Comparison of ENCODE assay signal across 8 cellular contexts in the genomic region with DNA sequence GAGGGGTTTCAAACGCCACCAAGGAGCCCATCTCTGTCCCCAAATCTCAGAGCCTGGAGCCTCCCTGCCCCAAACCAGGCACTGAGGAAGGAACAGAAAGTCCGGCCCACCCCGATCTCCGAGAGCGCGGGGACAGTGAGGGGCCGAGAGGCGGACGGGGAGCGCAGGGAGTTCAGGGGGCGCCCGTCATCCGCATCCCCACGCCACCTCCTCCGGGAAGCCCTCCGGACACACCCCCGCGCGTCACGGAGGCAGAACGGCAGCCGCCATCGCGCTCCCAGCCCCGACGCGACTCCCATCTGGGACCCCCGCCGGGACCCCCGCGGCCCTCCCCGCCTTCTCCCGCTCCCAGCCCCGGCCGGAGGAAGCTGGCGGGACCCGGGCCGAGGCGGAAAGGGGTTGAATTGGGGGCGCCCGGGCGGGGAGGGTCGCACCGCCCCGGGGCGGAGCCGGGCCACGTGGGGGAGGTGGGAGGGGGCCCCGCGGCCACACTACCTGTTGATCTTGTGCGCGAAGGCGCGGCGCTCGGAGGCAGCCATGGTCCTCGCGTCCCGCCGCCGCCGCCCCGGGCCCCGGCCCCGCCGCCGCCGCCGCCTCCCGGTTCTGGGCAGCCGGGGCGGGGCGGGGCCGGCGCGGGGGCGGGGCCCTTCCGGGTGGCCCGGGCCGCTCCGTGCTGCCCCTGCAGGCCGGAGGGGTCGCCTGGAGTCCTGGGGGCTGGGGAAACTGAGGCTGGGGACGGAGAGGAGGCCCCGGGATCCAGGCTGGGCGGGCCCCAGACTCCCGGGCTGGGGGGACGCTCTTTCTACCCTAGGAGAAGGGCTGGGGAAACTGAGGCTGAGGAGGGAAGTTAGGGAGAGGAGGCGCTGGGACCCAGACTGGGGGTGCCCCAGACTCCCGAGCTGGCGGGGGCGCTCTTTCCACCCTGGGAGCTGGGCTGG. TPM values are rescaled to one million over a fixed set of nuclear protein-coding genes. Genes with fewer than 3 reads are reported as not detected.
DNase-seq lines count a peak whose midpoint lies in the region; ATAC-seq, FAIRE-seq and TF ChIP-seq lines count a peak whose summit lies in the region.

TSS of gene DOCK6 (minus strand) at position 623 of the 938 bp plus-strand sequence. CDS start at position 539, 84 bp downstream.

- H3K9ac ChIP-seq in OCI-LY3 (ENCODE audit: low read length): peak within 1 kb of the TSS; percentile 80

- H2AFZ ChIP-seq in OCI-LY3 (ENCODE audit: low read depth, low read length): peak within 1 kb of the TSS; percentile 93

- H3K27ac ChIP-seq in OCI-LY3 (ENCODE audit: low read length): no peak within 1 kb of the TSS

- H3K79me2 ChIP-seq in OCI-LY3 (ENCODE audit: low read length): no peaks in the 10 kb centered on the region

- no peak for FAIRE-seq in bronchial epithelial cell (lab: Jason Lieb, UNC)

- no peaks in the 10 kb centered on the region for H3K9me3 ChIP-seq in OCI-LY3 (ENCODE audit: insufficient read depth, low read length)

- H3K4me1 ChIP-seq in OCI-LY3 (ENCODE audit: low read length): peaks cover 8% of the 10 kb centered on the region; the same call in 1 of the 2 replicates

- no peaks in the 10 kb centered on the region for H4K20me1 ChIP-seq in OCI-LY3 (ENCODE audit: insufficient read depth, low read length)

- TF ChIP-seq CTCF in GM12873 (IDR thresholded peaks at IDR 0.05; ENCODE audit: insufficient read depth, low read depth, low read length, missing control alignments) (peak; percentile 36), OCI-LY3 (IDR thresholded peaks at IDR 0.05; ENCODE audit: low read depth, low read length) (peak; percentile 69), bronchial epithelial cell (IDR thresholded peaks at IDR 0.05; ENCODE audit: insufficient read depth, low read length, severe bottlenecking) (peak; percentile 44)

- H3K4me2 ChIP-seq in OCI-LY3 (ENCODE audit: low read length): peak within 1 kb of the TSS; percentile 87

- H3K4me3 ChIP-seq in OCI-LY3 (ENCODE audit: low read length) (peak within 1 kb of the TSS; percentile 94), bronchial epithelial cell (ENCODE audit: low read depth, low read length) (peak within 1 kb of the TSS; percentile 72)

- no peak for ATAC-seq in GM18511 (IDR thresholded peaks at IDR 0.05; ENCODE audit: unreplicated experiment)
- ATAC-seq in GM19351 (IDR thresholded peaks at IDR 0.05; ENCODE audit: unreplicated experiment): no peak
- ATAC-seq in HG02884 (IDR thresholded peaks at IDR 0.05; ENCODE audit: unreplicated experiment): no peak

- DNase-seq in bronchial epithelial cell (ENCODE audit: low read depth) (no peak), kidney tubule cell (ENCODE audit: low spot score) (peak; percentile 30)
- DNase-seq in stimulated activated CD8-positive, alpha-beta memory T cell treated with anti-CD3 and anti-CD28 coated beads, Interleukin-2, amount 100 ng/mL, for 48 hours (ENCODE audit: low read depth in 2 of 2): peak; percentile 19 to 20

- H3K36me3 ChIP-seq in OCI-LY3 (replicated peaks; ENCODE audit: low read depth, low read length) (no peaks in the 10 kb centered on the region), bronchial epithelial cell (ENCODE audit: control insufficient read depth, insufficient read depth, low read length) (no peaks in the 10 kb centered on the region)

- H3K27me3 ChIP-seq in OCI-LY3 (ENCODE audit: low read depth, low read length): peaks cover 6% of the 10 kb centered on the region; the same call in 1 of the 2 replicates
- H3K27me3 ChIP-seq in bronchial epithelial cell (ENCODE audit: control insufficient read depth, insufficient read depth, low read length): no peaks in the 10 kb centered on the region

RNA-seq across cellular contexts. Expression of gene DOCK6, which starts in this region (rescaled TPM):
- total RNA-seq in bronchial epithelial cell: 10.5 and 21.4 TPM in 2 replicates
